15 cellular contexts compared by ENCODE assay signal in the genomic region with DNA sequence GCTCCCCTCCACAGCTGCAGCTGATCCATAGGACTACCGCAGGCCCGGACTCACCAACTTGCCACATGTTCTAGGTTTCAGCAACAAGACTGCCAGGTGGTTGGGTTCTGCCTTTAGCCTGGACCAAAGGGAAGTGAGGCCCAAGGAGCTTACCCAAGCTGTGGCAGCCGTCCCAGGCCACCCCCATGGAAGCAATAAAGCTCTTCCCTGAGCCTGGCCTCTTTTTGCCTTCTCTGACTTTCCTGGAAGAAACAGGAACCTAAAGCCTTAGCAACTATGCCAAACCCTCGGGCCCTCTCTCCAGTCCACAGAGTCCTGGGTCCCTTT. TPM values are rescaled to one million over a fixed set of nuclear protein-coding genes. Genes with fewer than 3 reads are reported as not detected.
"Had no signal": no experiment of that assay in that cellular context is flagged by ENCODE, and none has a peak within 500 bp of the region (broad histone marks: within the 10 kb centered on the region; RNA-seq: fewer than 3 reads in every experiment).

No MANE protein-coding gene starts in this region.

- H3K36me3 ChIP-seq: uterus had no signal

- H3K9me3 ChIP-seq: tibial artery, uterus had no signal

- DNase-seq: activated CD4-positive, alpha-beta T cell treated with anti-CD3 and anti-CD28 coated beads for 1 hour; activated CD4-positive, alpha-beta T cell treated with anti-CD3 and anti-CD28 coated beads, Interleukin-2, amount 50 U/mL, for 4 hours; activated naive CD4-positive, alpha-beta T cell; activated naive CD8-positive, alpha-beta T cell treated with anti-CD3 and anti-CD28 coated beads, Interleukin-2, amount 10 ng/mL, durations not matched to agents 7 days and 5 days; activated T-cell treated with anti-CD3 and anti-CD28 coated beads for 4 hours; cortex of kidney; effector memory CD4-positive, alpha-beta T cell; naive B cell; stimulated activated CD4-positive, alpha-beta T cell treated with anti-CD3 and anti-CD28 coated beads, Interleukin-2, amount 100 ng/mL, for 48 hours; stimulated activated naive CD4-positive, alpha-beta T cell; tibial artery; uterus had no signal

- H3K27me3 ChIP-seq: uterus had no signal

- H3K27ac ChIP-seq: tibial artery, uterus had no signal

- H3K4me3 ChIP-seq: lung, tibial artery, uterus had no signal

RNA-seq across cellular contexts. Expression of gene ARTN, which starts 2.7 kb away (rescaled TPM):
- total RNA-seq: mononuclear cell, skeletal muscle tissue had no signal
